10 cellular contexts compared by ENCODE assay signal in genomic region chr7:30556854-30557644, GRCh38. TPM values are rescaled to one million over a fixed set of nuclear protein-coding genes. Genes with fewer than 3 reads are reported as not detected.
DNase-seq lines count a peak whose midpoint lies in the region; ATAC-seq lines count a peak whose summit lies in the region.
"Had no signal": no experiment of that assay in that cellular context is flagged by ENCODE, and none has a peak within 500 bp of the region (broad histone marks: within the 10 kb centered on the region; RNA-seq: fewer than 3 reads in every experiment).

No MANE protein-coding gene starts in this region.

- peak; percentile 12 for ATAC-seq in esophagus mucosa
- ATAC-seq in stimulated activated naive B cell treated with anti-CD40 and anti-IgM and Interleukin-4, amounts not matched to agents 10 μg/mL and 1 μg/mL and 100 μg/mL, for 72 hours (replicated peaks), result no peak

- H3K36me3 Mint-ChIP-seq in stimulated activated naive B cell treated with anti-CD40 and anti-IgM and Interleukin-4, amounts not matched to agents 10 μg/mL and 1 μg/mL and 100 μg/mL, for 72 hours, result peaks cover 11 to 15% of the 10 kb centered on the region in 2 donors

- H3K9me3 ChIP-seq in NT2/D1 (ENCODE audit: insufficient read depth, low read length), result no peaks in the 10 kb centered on the region
- H3K9me3 ChIP-seq: transverse colon had no signal

- no peaks in the 10 kb centered on the region for H3K27me3 Mint-ChIP-seq in stimulated activated naive B cell treated with anti-CD40 and anti-IgM and Interleukin-4, amounts not matched to agents 10 μg/mL and 1 μg/mL and 100 μg/mL, for 72 hours

- no peak overlapping the region for H3K4me3 Mint-ChIP-seq in stimulated activated naive B cell treated with anti-CD40 and anti-IgM and Interleukin-4, amounts not matched to agents 10 μg/mL and 1 μg/mL and 100 μg/mL, for 72 hours

- no peak overlapping the region for H3K27ac Mint-ChIP-seq in stimulated activated naive B cell treated with anti-CD40 and anti-IgM and Interleukin-4, amounts not matched to agents 10 μg/mL and 1 μg/mL and 100 μg/mL, for 72 hours

- H3K4me1 Mint-ChIP-seq in stimulated activated naive B cell treated with anti-CD40 and anti-IgM and Interleukin-4, amounts not matched to agents 10 μg/mL and 1 μg/mL and 100 μg/mL, for 72 hours, result peaks cover 0 to under 1% of the 10 kb centered on the region in 2 donors

- no peaks in the 10 kb centered on the region for H3K36me3 ChIP-seq in NT2/D1 (ENCODE audit: insufficient read depth, insufficient read length, low read length)
- H3K36me3 ChIP-seq: cardiac muscle cell had no signal

- H3K27me3 ChIP-seq in NT2/D1 (ENCODE audit: insufficient read depth, insufficient read length), result no peaks in the 10 kb centered on the region
- H3K27me3 ChIP-seq: cardiac muscle cell, transverse colon had no signal

- no peak overlapping the region for H3K4me3 ChIP-seq in NT2/D1 (ENCODE audit: insufficient read length, low read depth)
- H3K4me3 ChIP-seq: cardiac muscle cell, transverse colon had no signal

- DNase-seq in NCI-H1417 (lab: John Stamatoyannopoulos, UW) (peak in 2 of 3 experiments; percentile 90 to 98), NT2/D1 (ENCODE audit: low read depth, low spot score) (peak; percentile 96), pons (ENCODE audit: low spot score) (peak; percentile 45), NCI-H524 treated with DMSO at 0.1 percent for 48 hours (lab: John Stamatoyannopoulos, UW) (no peak)
- no peak for DNase-seq in stimulated activated naive B cell treated with anti-CD40 and anti-IgM and Interleukin-4, amounts not matched to agents 10 μg/mL and 1 μg/mL and 100 μg/mL, for 72 hours
- DNase-seq in NK-92 treated with Interleukin-12 subunit alpha and Interleukin-12 subunit beta, amount 100 ng/mL, for 24 hours (lab: John Stamatoyannopoulos, UW), result no peak
- DNase-seq in activated naive CD4-positive, alpha-beta T cell treated with Interleukin-2 at 50 U/mL for 16 hours, result no peak
- DNase-seq: transverse colon had no signal

- H3K9ac ChIP-seq in NT2/D1 (ENCODE audit: insufficient read length, low read depth), result no peak overlapping the region

- H3K4me1 ChIP-seq in NT2/D1 (ENCODE audit: insufficient read depth, insufficient read length), result peaks cover 4% of the 10 kb centered on the region
- H3K4me1 ChIP-seq: transverse colon had no signal

- H3K9me3 Mint-ChIP-seq in stimulated activated naive B cell treated with anti-CD40 and anti-IgM and Interleukin-4, amounts not matched to agents 10 μg/mL and 1 μg/mL and 100 μg/mL, for 72 hours, result no peaks in the 10 kb centered on the region

RNA-seq across cellular contexts. Expression of gene GARS1, which starts 37.6 kb away (rescaled TPM):
- total RNA-seq in esophagus mucosa, result 176 TPM

RNA-seq across cellular contexts. Expression of gene GGCT, which starts 52.4 kb away (rescaled TPM):
- 56.6 TPM for total RNA-seq in esophagus mucosa

Comparison
In these comparisons a context has a peak if more than half of its experiments do, and no peak if none do; other contexts are left out.
1. DNase-seq: peak in NCI-H1417 (2 of 3), NT2/D1 (single experiment) and pons (single experiment); none in NCI-H524 treated with DMSO at 0.1 percent for 48 hours (single experiment), stimulated activated naive B cell treated with anti-CD40 and anti-IgM and Interleukin-4, amounts not matched to agents 10 μg/mL and 1 μg/mL and 100 μg/mL, for 72 hours (single experiment), NK-92 treated with Interleukin-12 subunit alpha and Interleukin-12 subunit beta, amount 100 ng/mL, for 24 hours (single experiment) and activated naive CD4-positive, alpha-beta T cell treated with Interleukin-2 at 50 U/mL for 16 hours (single experiment).